ENCODE assay signal across 33 cellular contexts in genomic region chr7:135449467-135449866, GRCh38.
"Had no signal": no experiment of that assay in that cellular context is flagged by ENCODE, and none has a peak within 500 bp of the region (broad histone marks: within the 10 kb centered on the region; RNA-seq: fewer than 3 reads in every experiment).

No MANE protein-coding gene starts in this region.

- H3K27me3 ChIP-seq: ascending aorta, cardiac muscle cell, MG63, Peyer's patch, SJSA1 had no signal

- H3K4me3 Mint-ChIP-seq: activated B cell treated with CpG ODN at 0.5 μM for 24 hours; activated CD4-positive, alpha-beta memory T cell treated with anti-CD3 and anti-CD28 coated beads, Interleukin-2, amount 10 ng/mL, durations not matched to agents 7 days and 5 days; activated naive CD4-positive, alpha-beta T cell treated with anti-CD3 and anti-CD28 coated beads for 36 hours; activated T-cell treated with anti-CD3 and anti-CD28 coated beads, Interleukin-2, amount 50 U/mL, for 24 hours; central memory CD8-positive, alpha-beta T cell; T-cell had no signal

- DNase-seq: activated B cell treated with CpG ODN at 0.5 μM for 24 hours; activated CD4-positive, alpha-beta memory T cell treated with anti-CD3 and anti-CD28 coated beads, Interleukin-2, amount 10 ng/mL, durations not matched to agents 7 days and 5 days; activated CD4-positive, alpha-beta T cell treated with anti-CD3 and anti-CD28 coated beads for 48 hours; activated CD4-positive, CD25-positive, alpha-beta regulatory T cell treated with anti-CD3 and anti-CD28 coated beads, Interleukin-2, amount 50 U/mL, for 72 hours; activated gamma-delta T cell treated with Interleukin-2 at 50 U/mL for 16 hours; activated naive CD4-positive, alpha-beta T cell treated with anti-CD3 and anti-CD28 coated beads for 36 hours; activated T-cell treated with anti-CD3 and anti-CD28 coated beads, Interleukin-2, amount 50 U/mL, for 24 hours; amygdala; Kasumi-1; KG1; MG63; NCI-H1092 treated with DMSO at 0.1 percent for 48 hours; NCI-H1417 treated with DMSO at 0.1 percent for 48 hours; NCI-H187 treated with DMSO at 0.1 percent for 48 hours; NCI-H2081; NCI-H2227 treated with DMSO at 0.1 percent for 48 hours; NCI-H446; NCI-H510A treated with DMSO at 0.1 percent for 48 hours; PC-3; Peyer's patch; RPMI8226; SHP77 treated with DMSO at 0.1 percent for 48 hours; T-cell; T-helper 2 cell; T-helper 9 cell had no signal

- H3K9me3 Mint-ChIP-seq: activated B cell treated with CpG ODN at 0.5 μM for 24 hours; activated CD4-positive, alpha-beta memory T cell treated with anti-CD3 and anti-CD28 coated beads, Interleukin-2, amount 10 ng/mL, durations not matched to agents 7 days and 5 days; activated naive CD4-positive, alpha-beta T cell treated with anti-CD3 and anti-CD28 coated beads for 36 hours; activated naive CD4-positive, alpha-beta T cell treated with anti-CD3 and anti-CD28 coated beads, Interleukin-2, amount 50 U/mL, for 72 hours; activated T-cell treated with anti-CD3 and anti-CD28 coated beads, Interleukin-2, amount 50 U/mL, for 24 hours; central memory CD8-positive, alpha-beta T cell; IgD-negative memory B cell; T-cell had no signal

- H3K27ac ChIP-seq: ascending aorta, cardiac muscle cell, Peyer's patch, SJSA1, VCaP had no signal

- H3K4me1 ChIP-seq: SJSA1 had no signal

- ATAC-seq: activated naive CD4-positive, alpha-beta T cell treated with anti-CD3 and anti-CD28 coated beads, Interleukin-2, amount 50 U/mL, for 72 hours; PC-3; SK-N-SH treated with all-trans-retinoic acid at 6 μM for 48 hours; T-cell had no signal

- H3K9me3 ChIP-seq: ascending aorta, MG63, Peyer's patch, SJSA1 had no signal

- H3K4me3 ChIP-seq: ascending aorta, cardiac muscle cell, MG63, Peyer's patch, SJSA1 had no signal

- H3K27ac Mint-ChIP-seq: activated B cell treated with CpG ODN at 0.5 μM for 24 hours; activated CD4-positive, alpha-beta memory T cell treated with anti-CD3 and anti-CD28 coated beads, Interleukin-2, amount 10 ng/mL, durations not matched to agents 7 days and 5 days; activated T-cell treated with anti-CD3 and anti-CD28 coated beads, Interleukin-2, amount 50 U/mL, for 24 hours had no signal

- H3K36me3 ChIP-seq: cardiac muscle cell, MG63, Peyer's patch, SJSA1 had no signal

- H3K27me3 Mint-ChIP-seq: activated B cell treated with CpG ODN at 0.5 μM for 24 hours; activated CD4-positive, alpha-beta memory T cell treated with anti-CD3 and anti-CD28 coated beads, Interleukin-2, amount 10 ng/mL, durations not matched to agents 7 days and 5 days; activated T-cell treated with anti-CD3 and anti-CD28 coated beads, Interleukin-2, amount 50 U/mL, for 24 hours; central memory CD8-positive, alpha-beta T cell; IgD-negative memory B cell; T-cell had no signal

- H3K36me3 Mint-ChIP-seq: activated naive CD4-positive, alpha-beta T cell treated with anti-CD3 and anti-CD28 coated beads, Interleukin-2, amount 50 U/mL, for 72 hours had no signal
